Comparison of ENCODE assay signal across 16 cellular contexts in the genomic region with DNA sequence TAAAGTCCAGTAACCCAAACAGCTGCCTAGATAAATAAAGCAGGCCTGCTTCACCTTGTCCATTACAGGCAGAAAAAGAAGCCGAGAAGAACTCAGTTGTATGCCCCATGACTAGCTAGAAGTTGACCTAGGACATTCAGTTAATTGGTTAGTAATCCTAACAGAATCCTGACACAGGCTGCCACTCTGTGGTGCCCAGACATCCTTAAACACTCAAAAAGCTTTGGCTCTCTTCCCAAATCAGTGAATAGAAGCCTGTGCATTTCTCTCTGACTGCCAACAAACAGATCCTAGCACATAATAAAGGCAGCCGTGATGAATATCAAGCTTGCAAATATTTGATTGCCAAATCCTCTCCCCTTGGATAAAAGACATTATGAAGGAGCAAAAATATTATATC.
DNase-seq lines count a peak whose midpoint lies in the region; ATAC-seq, FAIRE-seq and TF ChIP-seq lines count a peak whose summit lies in the region.
"Had no signal": no experiment of that assay in that cellular context is flagged by ENCODE, and none has a peak within 500 bp of the region (broad histone marks: within the 10 kb centered on the region; RNA-seq: fewer than 3 reads in every experiment).

No MANE protein-coding gene starts in this region.

- H3K27me3 Mint-ChIP-seq in astrocyte (ENCODE audit: low read depth, unreplicated experiment), result no peaks in the 10 kb centered on the region

- no peaks in the 10 kb centered on the region for H3K9me3 Mint-ChIP-seq in astrocyte (ENCODE audit: unreplicated experiment)
- H3K9me3 Mint-ChIP-seq: neural crest cell had no signal

- DNase-seq in DMS 273 (lab: John Stamatoyannopoulos, UW; ENCODE audit: unreplicated experiment) (peak; percentile 66), DMS 273 treated with DMSO at 0.1 percent for 48 hours (lab: John Stamatoyannopoulos, UW) (no peak), NCI-H1694 treated with DMSO at 0.1 percent for 48 hours (lab: John Stamatoyannopoulos, UW) (peak; percentile 67), astrocyte (ENCODE audit: low read depth) (no peak), pons (ENCODE audit: low spot score) (peak; percentile 97), HK-2 (ENCODE audit: unreplicated experiment) (no peak), KG1 (lab: John Stamatoyannopoulos, UW) (no peak)
- DNase-seq: activated CD8-positive, alpha-beta memory T cell treated with anti-CD3 and anti-CD28 coated beads for 24 hours; activated naive CD4-positive, alpha-beta T cell treated with anti-CD3 and anti-CD28 coated beads for 36 hours; Kasumi-1; NCI-H510A treated with DMSO at 0.1 percent for 48 hours; small intestine had no signal

- H3K36me3 ChIP-seq in astrocyte (ENCODE audit: insufficient read depth, low read length), result no peaks in the 10 kb centered on the region
- H3K36me3 ChIP-seq: cardiac muscle cell had no signal

- ATAC-seq in HG02678 (IDR thresholded peaks at IDR 0.05; ENCODE audit: unreplicated experiment), result no peak

- TF ChIP-seq CTCF in astrocyte (IDR thresholded peaks at IDR 0.05; ENCODE audit: insufficient read depth, low read depth, low read length), result no peak

- H3K27ac ChIP-seq in astrocyte (ENCODE audit: low read depth, low read length), result no peak overlapping the region
- H3K27ac ChIP-seq: 22Rv1, cardiac muscle cell had no signal

- no peak overlapping the region for H3K4me2 ChIP-seq in astrocyte (ENCODE audit: low read length)

- H3K27me3 ChIP-seq in astrocyte (ENCODE audit: insufficient read depth, low read length), result no peaks in the 10 kb centered on the region
- H3K27me3 ChIP-seq: cardiac muscle cell had no signal

- H3K36me3 Mint-ChIP-seq in astrocyte (ENCODE audit: low read depth, unreplicated experiment), result no peaks in the 10 kb centered on the region

- no peak overlapping the region for H3K27ac Mint-ChIP-seq in astrocyte (ENCODE audit: unreplicated experiment)
- H3K27ac Mint-ChIP-seq: activated naive CD4-positive, alpha-beta T cell treated with anti-CD3 and anti-CD28 coated beads for 36 hours had no signal

- H3K4me1 Mint-ChIP-seq in astrocyte (ENCODE audit: low read depth, unreplicated experiment), result no peaks in the 10 kb centered on the region
- H3K4me1 Mint-ChIP-seq: neural crest cell had no signal

- H3K9me3 ChIP-seq in astrocyte (ENCODE audit: insufficient read depth, low read depth, low read length), result no peaks in the 10 kb centered on the region

- H3K9ac ChIP-seq in astrocyte (ENCODE audit: low read length), result no peak overlapping the region

- no peak overlapping the region for H3K4me3 ChIP-seq in astrocyte (ENCODE audit: insufficient read depth, low read depth, low read length)
- H3K4me3 ChIP-seq: cardiac muscle cell had no signal

- H3K4me3 Mint-ChIP-seq in astrocyte (ENCODE audit: unreplicated experiment), result no peak overlapping the region
- H3K4me3 Mint-ChIP-seq: activated naive CD4-positive, alpha-beta T cell treated with anti-CD3 and anti-CD28 coated beads for 36 hours; neural crest cell had no signal

- no peaks in the 10 kb centered on the region for H3K79me2 ChIP-seq in astrocyte (ENCODE audit: insufficient read depth, low read length)

- H2AFZ ChIP-seq in astrocyte (ENCODE audit: low read depth, low read length), result peak overlapping the region; percentile 23

- no peaks in the 10 kb centered on the region for H3K4me1 ChIP-seq in astrocyte (ENCODE audit: insufficient read depth, low read length)

- FAIRE-seq in astrocyte (lab: Jason Lieb, UNC), result no peak
- FAIRE-seq: small intestine had no signal

- H4K20me1 ChIP-seq in astrocyte (ENCODE audit: insufficient read depth, low read length), result no peaks in the 10 kb centered on the region

Comparison
In these comparisons a context has a peak if more than half of its experiments do, and no peak if none do; other contexts are left out.
1. DNase-seq: peak in DMS 273 (single experiment), NCI-H1694 treated with DMSO at 0.1 percent for 48 hours (single experiment) and pons (single experiment); none in DMS 273 treated with DMSO at 0.1 percent for 48 hours (single experiment), astrocyte (single experiment), HK-2 (single experiment) and KG1 (single experiment).